Comparison of ENCODE assay signal across 14 cellular contexts in the genomic region with DNA sequence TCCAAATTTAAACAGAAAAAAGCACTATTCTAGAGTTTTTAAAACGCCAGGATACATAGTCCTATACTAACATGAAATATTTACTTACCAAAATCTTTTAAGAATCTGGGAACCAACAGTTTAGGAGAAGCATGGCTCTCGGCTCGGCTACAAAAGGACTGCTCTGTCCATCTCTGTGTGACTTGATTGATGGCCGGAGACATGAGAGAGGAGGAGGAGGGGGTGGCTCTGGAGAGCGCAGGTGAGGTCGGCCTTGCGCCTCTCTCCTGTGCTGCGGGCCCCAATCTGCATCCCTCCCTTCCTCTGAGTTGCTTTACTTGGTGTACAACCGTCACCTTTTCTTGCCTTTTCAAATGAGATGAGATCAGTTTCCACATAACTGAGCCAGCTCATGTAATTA.
DNase-seq lines count a peak whose midpoint lies in the region; ATAC-seq, FAIRE-seq and TF ChIP-seq lines count a peak whose summit lies in the region.
"Had no signal": no experiment of that assay in that cellular context is flagged by ENCODE, and none has a peak within 500 bp of the region (broad histone marks: within the 10 kb centered on the region; RNA-seq: fewer than 3 reads in every experiment).

No MANE protein-coding gene starts in this region.

- peaks cover 45% of the 10 kb centered on the region for H3K4me1 Mint-ChIP-seq in CD14-positive monocyte
- peaks cover 37% of the 10 kb centered on the region for H3K4me1 Mint-ChIP-seq in Caco-2 (ENCODE audit: low read depth, unreplicated experiment)
- peaks cover 44 to 55% of the 10 kb centered on the region in 2 donors for H3K4me1 Mint-ChIP-seq in natural killer cell treated with Interleukin-12 subunit alpha and Interleukin-12 subunit beta and Interleukin-15 and Interleukin-18, amount 100 ng/mL, for 72 hours (ENCODE audit: low read depth in 2 of 2)

- no peaks in the 10 kb centered on the region for H3K79me2 ChIP-seq in K562 (ENCODE audit: control insufficient read depth, insufficient read depth, low read length)

- H3K9me3 ChIP-seq in Caco-2 (no peaks in the 10 kb centered on the region), K562 (replicated peaks; ENCODE audit: control insufficient read depth, insufficient read depth, low read depth, low read length) (no peaks in the 10 kb centered on the region)
- H3K9me3 ChIP-seq: uterus had no signal

- POLR2A ChIA-PET in Caco-2 (lab: Charles Lee) = no interaction called here
- POLR2A ChIA-PET in K562 (lab: Yijun Ruan, JAX) = interaction anchor here (1.3 kb wide), 1 partner anchor 88 kb away, joined by 3 read pairs; a partner anchor contains a TSS

- no TSS peak for BruUV-seq in Caco-2 (replicated peaks; lab: Mats Ljungman, UMichigan)
- no TSS peak for BruUV-seq in K562 (replicated peaks; lab: Mats Ljungman, UMichigan)

- peak; percentile 52 for ATAC-seq in K562
- no peak for ATAC-seq in natural killer cell treated with Interleukin-12 subunit alpha and Interleukin-12 subunit beta and Interleukin-15 and Interleukin-18, amount 100 ng/mL, for 72 hours
- ATAC-seq: HCT116 had no signal

- H4K20me1 ChIP-seq in K562 (replicated peaks; ENCODE audit: control insufficient read depth, insufficient read depth, low read length) = no peaks in the 10 kb centered on the region

- H3K27ac Mint-ChIP-seq in CD14-positive monocyte (peak overlapping the region; percentile 93 to 99 (median 97)), Caco-2 (ENCODE audit: unreplicated experiment) (peak overlapping the region; percentile 75)
- H3K27ac Mint-ChIP-seq in natural killer cell treated with Interleukin-12 subunit alpha and Interleukin-12 subunit beta and Interleukin-15 and Interleukin-18, amount 100 ng/mL, for 72 hours = peak overlapping the region; percentile 87 to 92

- CTCF ChIA-PET in Caco-2 (lab: Charles Lee) (no interaction called here), K562 (lab: Yijun Ruan, JAX; ENCODE audit: low intra/inter-chr PET ratio) (no interaction called here)

- H3K27ac ChIP-seq in K562 (ENCODE audit: extremely low read depth, low read depth, low read length) = no peak overlapping the region

- H3K27me3 ChIP-seq in Caco-2 (replicated peaks; ENCODE audit: control insufficient read depth, insufficient read depth, low read length) = no peaks in the 10 kb centered on the region
- H3K27me3 ChIP-seq in K562 (ENCODE audit: control insufficient read depth in 2 of 2, insufficient read depth in 2 of 2, low read length in 2 of 2) = no peaks in the 10 kb centered on the region
- H3K27me3 ChIP-seq: uterus had no signal

- H3K9me3 Mint-ChIP-seq in CD14-positive monocyte = no peaks in the 10 kb centered on the region
- no peaks in the 10 kb centered on the region for H3K9me3 Mint-ChIP-seq in Caco-2 (ENCODE audit: unreplicated experiment)
- no peaks in the 10 kb centered on the region for H3K9me3 Mint-ChIP-seq in natural killer cell treated with Interleukin-12 subunit alpha and Interleukin-12 subunit beta and Interleukin-15 and Interleukin-18, amount 100 ng/mL, for 72 hours

- no peak for FAIRE-seq in K562 (lab: Jason Lieb, UNC)
- FAIRE-seq in D721Med (lab: Jason Lieb, UNC) = no peak

- H3K4me3 ChIP-seq in Caco-2 (ENCODE audit: low read depth, low read length) (no peak overlapping the region), K562 (no peak overlapping the region)
- H3K4me3 ChIP-seq: uterus had no signal

- no peak for DNase-seq in CD14-positive monocyte (ENCODE audit: low spot score)
- DNase-seq in Caco-2 = no peak
- DNase-seq in K562 (ENCODE audit: extremely low read depth in 1 of 4, low spot score in 3 of 4) = no peak
- DNase-seq in natural killer cell treated with Interleukin-12 subunit alpha and Interleukin-12 subunit beta and Interleukin-15 and Interleukin-18, amount 100 ng/mL, for 72 hours (ENCODE audit: low spot score) = no peak
- DNase-seq in NCI-H82 treated with DMSO at 0.1 percent for 48 hours (lab: John Stamatoyannopoulos, UW; ENCODE audit: unreplicated experiment) = no peak
- DNase-seq in kidney tubule cell (ENCODE audit: low spot score) = no peak
- DNase-seq in D721Med (ENCODE audit: insufficient read length, low spot score) = no peak
- DNase-seq: foreskin melanocyte; GF-D8; mammary epithelial cell; NCI-H1092; stimulated activated CD4-positive, alpha-beta T cell treated with anti-CD3 and anti-CD28 coated beads, Interleukin-4, amount 100 ng/mL, for 4 hours; uterus had no signal

- no peak for TF ChIP-seq EP300 in K562 (IDR thresholded peaks at IDR 0.05; ENCODE audit: low read length)

- peak overlapping the region in 1 of 2 experiments; percentile 48; a peak in 1 of 4 replicates for H3K9ac ChIP-seq in K562 (ENCODE audit: insufficient read depth in 1 of 2, low read depth in 2 of 2, low read length in 2 of 2)

- TF ChIP-seq CTCF in CD14-positive monocyte (IDR thresholded peaks at IDR 0.05) (no peak), Caco-2 (IDR thresholded peaks at IDR 0.05; ENCODE audit: insufficient read depth in 1 of 2, low read depth in 1 of 2, low read length in 1 of 2, severe bottlenecking in 1 of 2, unreplicated experiment in 1 of 2) (no peak), K562 (IDR thresholded peaks at IDR 0.05 in 2 of 3, conservative IDR thresholded peaks at IDR 0.05 in 1 of 3; ENCODE audit: insufficient read depth in 2 of 3, low read depth in 1 of 3, low read length in 3 of 3) (no peak), D721Med (IDR thresholded peaks at IDR 0.05; ENCODE audit: insufficient read depth, missing control alignments) (no peak)

- H3K27me3 Mint-ChIP-seq in CD14-positive monocyte (ENCODE audit: low read depth in 3 of 3) (peaks cover 0 to 1% (median 0%) of the 10 kb centered on the region in 3 donors), Caco-2 (ENCODE audit: insufficient read depth, unreplicated experiment) (no peaks in the 10 kb centered on the region)
- no peaks in the 10 kb centered on the region for H3K27me3 Mint-ChIP-seq in natural killer cell treated with Interleukin-12 subunit alpha and Interleukin-12 subunit beta and Interleukin-15 and Interleukin-18, amount 100 ng/mL, for 72 hours

- H3K36me3 ChIP-seq in Caco-2 (ENCODE audit: control insufficient read depth, insufficient read depth, low read length) = no peaks in the 10 kb centered on the region
- H3K36me3 ChIP-seq in K562 (ENCODE audit: control insufficient read depth, insufficient read depth, low read length) = no peaks in the 10 kb centered on the region
- H3K36me3 ChIP-seq: uterus had no signal

- peaks cover 0 to 3% of the 10 kb centered on the region in 2 donors for H3K36me3 Mint-ChIP-seq in CD14-positive monocyte
- H3K36me3 Mint-ChIP-seq in Caco-2 (ENCODE audit: insufficient read depth, unreplicated experiment) = no peaks in the 10 kb centered on the region
- H3K36me3 Mint-ChIP-seq in natural killer cell treated with Interleukin-12 subunit alpha and Interleukin-12 subunit beta and Interleukin-15 and Interleukin-18, amount 100 ng/mL, for 72 hours = no peaks in the 10 kb centered on the region

- TF ChIP-seq POLR2A in K562 (conservative IDR thresholded peaks at IDR 0.05) = no peak

- peak overlapping the region; percentile 1; the same call in 1 of the 2 replicates for H2AFZ ChIP-seq in K562 (ENCODE audit: low read depth, low read length)

- H3K4me3 Mint-ChIP-seq in CD14-positive monocyte (no peak overlapping the region), Caco-2 (ENCODE audit: unreplicated experiment) (no peak overlapping the region)
- H3K4me3 Mint-ChIP-seq in natural killer cell treated with Interleukin-12 subunit alpha and Interleukin-12 subunit beta and Interleukin-15 and Interleukin-18, amount 100 ng/mL, for 72 hours = no peak overlapping the region

- no peak overlapping the region for H3K4me2 ChIP-seq in K562 (ENCODE audit: insufficient read depth, low read length)

- H3K9me1 ChIP-seq in K562 (ENCODE audit: control insufficient read depth, insufficient read depth, low read length) = no peaks in the 10 kb centered on the region

- intact Hi-C loops in CD14-positive monocyte (cut with micrococcal nuclease) (loop anchor here in 1 of 2 donors (1.0 to 2.0 kb wide), 2 partner anchors 18 to 89 kb away; no protein-coding TSS in a partner anchor), Caco-2 (cut with micrococcal nuclease; ENCODE audit: unreplicated experiment) (loop anchor here (2.0 kb wide), 1 partner anchor 20 kb away; no protein-coding TSS in a partner anchor), K562 (cut with micrococcal nuclease) (no loop called here)

- in situ Hi-C loops in K562 (cut with MboI) = no loop called here

- no peak for TF ChIP-seq RAD21 in K562 (CRISPR knock-in tag; conservative IDR thresholded peaks at IDR 0.05 in 1 of 2, IDR thresholded peaks at IDR 0.05 in 1 of 2)

- H3K4me1 ChIP-seq in Caco-2 (peaks cover 29% of the 10 kb centered on the region), K562 (replicated peaks in 1 of 2; ENCODE audit: control insufficient read depth in 2 of 2, insufficient read depth in 2 of 2, low read length in 2 of 2) (peaks cover 4 to 6% of the 10 kb centered on the region in 2 experiments; a peak in 3 of 5 replicates)
- H3K4me1 ChIP-seq: uterus had no signal

- 42% methylated on average over 6 of the region's 9 CpGs for WGBS in K562 (ENCODE audit: insufficient coverage, low coverage, missing lambda C conversion rate)

TF ChIP-seq in K562, 482 proteins besides CTCF, POLR2A, EP300 and RAD21 (continues in another document):
- TF ChIP-seq, protein P1, sequence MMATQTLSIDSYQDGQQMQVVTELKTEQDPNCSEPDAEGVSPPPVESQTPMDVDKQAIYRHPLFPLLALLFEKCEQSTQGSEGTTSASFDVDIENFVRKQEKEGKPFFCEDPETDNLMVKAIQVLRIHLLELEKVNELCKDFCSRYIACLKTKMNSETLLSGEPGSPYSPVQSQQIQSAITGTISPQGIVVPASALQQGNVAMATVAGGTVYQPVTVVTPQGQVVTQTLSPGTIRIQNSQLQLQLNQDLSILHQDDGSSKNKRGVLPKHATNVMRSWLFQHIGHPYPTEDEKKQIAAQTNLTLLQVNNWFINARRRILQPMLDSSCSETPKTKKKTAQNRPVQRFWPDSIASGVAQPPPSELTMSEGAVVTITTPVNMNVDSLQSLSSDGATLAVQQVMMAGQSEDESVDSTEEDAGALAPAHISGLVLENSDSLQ (IDR thresholded peaks at IDR 0.05) = peak; percentile 82
- peak; percentile 82 for TF ChIP-seq MEIS2 (IDR thresholded peaks at IDR 0.05; ENCODE audit: partially characterized antibody)
